23 cellular contexts compared by ENCODE assay signal in the genomic region with DNA sequence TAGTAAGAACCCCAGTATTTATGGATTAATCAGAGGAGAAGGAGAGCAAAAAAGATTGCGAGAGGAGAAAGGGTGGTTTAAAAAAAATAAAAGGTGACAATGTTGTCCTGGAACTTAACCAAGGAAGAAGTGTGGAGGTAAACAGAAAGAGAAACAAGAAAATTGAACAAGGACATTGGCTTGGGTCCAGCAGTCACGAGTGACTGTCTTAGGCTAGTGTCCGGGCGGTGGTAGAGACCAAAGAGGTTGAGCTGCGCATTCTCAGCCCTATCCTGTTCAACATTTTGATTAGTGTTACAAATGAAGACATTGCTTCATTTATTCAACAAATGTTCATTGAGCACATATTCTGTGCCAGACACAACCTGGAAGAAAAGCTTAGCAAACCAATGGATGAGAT.
"Had no signal": no experiment of that assay in that cellular context is flagged by ENCODE, and none has a peak within 500 bp of the region (broad histone marks: within the 10 kb centered on the region; RNA-seq: fewer than 3 reads in every experiment).

No MANE protein-coding gene starts in this region.

- H3K4me3 ChIP-seq: MG63, SJCRH30 had no signal

- H3K9me3 ChIP-seq: MG63 had no signal

- DNase-seq: IMR-90; KG1; MG63; NCI-H1092; NCI-H1105 treated with DMSO at 0.1 percent for 48 hours; NCI-H1417 treated with DMSO at 0.1 percent for 48 hours; NCI-H146; NCI-H1694 treated with DMSO at 0.1 percent for 48 hours; NCI-H1930; NCI-H2171 treated with DMSO at 0.1 percent for 48 hours; NCI-H2227 treated with DMSO at 0.1 percent for 48 hours; NCI-H524; NCI-H526 treated with DMSO at 0.1 percent for 48 hours; NCI-H774; NK-92 treated with Interleukin-12 subunit alpha and Interleukin-12 subunit beta, amount 100 ng/mL, for 24 hours; PC-3; SHP77 treated with DMSO at 0.1 percent for 48 hours; SJCRH30; T-helper 1 cell had no signal

- H3K27ac ChIP-seq: SJCRH30 had no signal

- H3K27me3 ChIP-seq: MG63, SJCRH30 had no signal

- H3K36me3 ChIP-seq: MG63, SJCRH30 had no signal

- ATAC-seq: HepG2, Panc1, PC-3, Right ventricle myocardium inferior, SK-N-SH treated with all-trans-retinoic acid at 6 μM for 48 hours had no signal
